Comparison of ENCODE assay signal across 31 cellular contexts in the genomic region with DNA sequence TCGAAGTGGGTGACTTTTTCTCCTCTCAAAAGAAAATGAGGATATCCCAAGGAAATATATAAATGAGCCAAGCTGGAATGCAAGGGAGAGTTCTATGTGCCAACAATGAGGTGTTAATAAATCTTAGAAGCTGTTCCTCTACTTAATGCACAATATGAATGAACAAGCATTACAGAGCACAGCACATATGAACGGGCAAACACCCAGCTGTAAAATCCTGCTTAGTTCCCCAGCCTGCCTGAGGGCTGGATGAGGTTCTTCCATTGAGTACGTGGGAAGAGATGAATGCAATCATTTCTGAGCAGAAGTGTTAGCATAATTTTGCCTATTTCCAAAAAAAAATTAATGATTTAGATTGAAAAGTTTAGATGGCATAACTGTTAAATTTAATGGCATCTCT. TPM values are rescaled to one million over a fixed set of nuclear protein-coding genes. Genes with fewer than 3 reads are reported as not detected.
DNase-seq lines count a peak whose midpoint lies in the region; ATAC-seq lines count a peak whose summit lies in the region.
"Had no signal": no experiment of that assay in that cellular context is flagged by ENCODE, and none has a peak within 500 bp of the region (broad histone marks: within the 10 kb centered on the region; RNA-seq: fewer than 3 reads in every experiment).

No MANE protein-coding gene starts in this region.

- peaks cover 2% of the 10 kb centered on the region for H3K36me3 ChIP-seq in mesendoderm (ENCODE audit: control insufficient read depth, insufficient read depth, low read length)

- H4K8ac ChIP-seq in mesendoderm (ENCODE audit: low read depth, low read length): no peak overlapping the region

- H2BK5ac ChIP-seq in mesendoderm (ENCODE audit: low read length): no peak overlapping the region

- no peaks in the 10 kb centered on the region for H3K4me1 ChIP-seq in mesendoderm (ENCODE audit: control insufficient read depth, low read depth, low read length)
- H3K4me1 ChIP-seq: A549; BE2C; BLaER1; BLaER1 treated with 17β-estradiol and CSF1 and Interleukin-3, amounts not matched to agents 10 nM and 100 nM; Caco-2 had no signal

- no peaks in the 10 kb centered on the region for H3K79me1 ChIP-seq in mesendoderm (ENCODE audit: low read length)

- peak; percentile 67 for ATAC-seq in esophagus mucosa
- no peak for ATAC-seq in HG03139 (IDR thresholded peaks at IDR 0.05; ENCODE audit: unreplicated experiment)
- ATAC-seq: A549; CD8-positive, alpha-beta T cell had no signal

- WGBS in mesendoderm (ENCODE audit: extremely low coverage, insufficient coverage, low lambda C conversion rate): no CpG with 5 or more reads among the region's 3 CpGs

- no peak overlapping the region for H3K4ac ChIP-seq in mesendoderm (ENCODE audit: low read depth, low read length)

- no peak overlapping the region for H3K9ac ChIP-seq in mesendoderm (ENCODE audit: low read length)
- H3K9ac ChIP-seq: BLaER1; BLaER1 treated with 17β-estradiol and CSF1 and Interleukin-3, amounts not matched to agents 10 nM and 100 nM had no signal

- H2BK120ac ChIP-seq in mesendoderm (ENCODE audit: low read depth, low read length): no peak overlapping the region

- peak; percentile 14 for DNase-seq in Ammon's horn (ENCODE audit: low spot score)
- peak; percentile 19 for DNase-seq in foreskin melanocyte
- no peak for DNase-seq in NCI-H2029 (lab: John Stamatoyannopoulos, UW)
- DNase-seq in mesendoderm: no peak
- DNase-seq: 8988T; ACHN; AML-193; BE2C; C1 segment of cervical spinal cord; Caco-2; Calu3; CD4-positive, alpha-beta memory T cell; CD4-positive, alpha-beta T cell; CD4-positive, CD25-positive, alpha-beta regulatory T cell; CD8-positive, alpha-beta memory T cell; CD8-positive, alpha-beta T cell; COR-L47; DMS 273 treated with DMSO at 0.1 percent for 48 hours; DMS153; DMS53; DMS79; DMS79 treated with DMSO at 0.1 percent for 48 hours; DND-41; EL had no signal

- H3K56ac ChIP-seq in mesendoderm (ENCODE audit: low read length): no peak overlapping the region

- no peak overlapping the region for H2AK5ac ChIP-seq in mesendoderm (ENCODE audit: low read length)

- no peak overlapping the region for H3K4me3 ChIP-seq in mesendoderm (ENCODE audit: low read length)
- H3K4me3 ChIP-seq: A549; BLaER1; BLaER1 treated with 17β-estradiol and CSF1 and Interleukin-3, amounts not matched to agents 10 nM and 100 nM had no signal

- no peak overlapping the region for H3K4me2 ChIP-seq in mesendoderm (ENCODE audit: low read length)
- H3K4me2 ChIP-seq: A549; BLaER1; BLaER1 treated with 17β-estradiol and CSF1 and Interleukin-3, amounts not matched to agents 10 nM and 100 nM had no signal

- no peak overlapping the region for H4K5ac ChIP-seq in mesendoderm (ENCODE audit: low read length)

- H3K18ac ChIP-seq in mesendoderm (ENCODE audit: low read length): no peak overlapping the region

- H3K27me3 ChIP-seq in mesendoderm (ENCODE audit: insufficient read depth, low read length, poor library complexity): no peaks in the 10 kb centered on the region
- H3K27me3 ChIP-seq: BE2C, BLaER1 had no signal

- no peak overlapping the region for H3K27ac ChIP-seq in mesendoderm (ENCODE audit: low read depth, low read length)
- H3K27ac ChIP-seq: 22Rv1; A549; BLaER1; BLaER1 treated with 17β-estradiol and CSF1 and Interleukin-3, amounts not matched to agents 10 nM and 100 nM; C4-2B had no signal

- no peak overlapping the region for H2BK15ac ChIP-seq in mesendoderm (replicated peaks; ENCODE audit: low read depth)

- H3K23ac ChIP-seq in mesendoderm (ENCODE audit: low read length): no peak overlapping the region

- no peaks in the 10 kb centered on the region for H3K79me2 ChIP-seq in mesendoderm (ENCODE audit: control insufficient read depth, insufficient read depth, low read length)

RNA-seq across cellular contexts. Expression of gene WDR59, which starts 58.1 kb away (rescaled TPM):
- 38.3 TPM for total RNA-seq in esophagus mucosa
- 31.4 TPM for polyA plus RNA-seq in mesendoderm (2013, experiment 1 of 2)
- 32.9 TPM for polyA plus RNA-seq in mesendoderm (2013, experiment 2 of 2)

Comparison
In these comparisons a context has a peak if more than half of its experiments do, and no peak if none do; other contexts are left out.
1. DNase-seq: peak in Ammon's horn (single experiment) and foreskin melanocyte (single experiment); none in NCI-H2029 (single experiment) and mesendoderm (single experiment).